Comparison of ENCODE assay signal across 10 cellular contexts in the genomic region with DNA sequence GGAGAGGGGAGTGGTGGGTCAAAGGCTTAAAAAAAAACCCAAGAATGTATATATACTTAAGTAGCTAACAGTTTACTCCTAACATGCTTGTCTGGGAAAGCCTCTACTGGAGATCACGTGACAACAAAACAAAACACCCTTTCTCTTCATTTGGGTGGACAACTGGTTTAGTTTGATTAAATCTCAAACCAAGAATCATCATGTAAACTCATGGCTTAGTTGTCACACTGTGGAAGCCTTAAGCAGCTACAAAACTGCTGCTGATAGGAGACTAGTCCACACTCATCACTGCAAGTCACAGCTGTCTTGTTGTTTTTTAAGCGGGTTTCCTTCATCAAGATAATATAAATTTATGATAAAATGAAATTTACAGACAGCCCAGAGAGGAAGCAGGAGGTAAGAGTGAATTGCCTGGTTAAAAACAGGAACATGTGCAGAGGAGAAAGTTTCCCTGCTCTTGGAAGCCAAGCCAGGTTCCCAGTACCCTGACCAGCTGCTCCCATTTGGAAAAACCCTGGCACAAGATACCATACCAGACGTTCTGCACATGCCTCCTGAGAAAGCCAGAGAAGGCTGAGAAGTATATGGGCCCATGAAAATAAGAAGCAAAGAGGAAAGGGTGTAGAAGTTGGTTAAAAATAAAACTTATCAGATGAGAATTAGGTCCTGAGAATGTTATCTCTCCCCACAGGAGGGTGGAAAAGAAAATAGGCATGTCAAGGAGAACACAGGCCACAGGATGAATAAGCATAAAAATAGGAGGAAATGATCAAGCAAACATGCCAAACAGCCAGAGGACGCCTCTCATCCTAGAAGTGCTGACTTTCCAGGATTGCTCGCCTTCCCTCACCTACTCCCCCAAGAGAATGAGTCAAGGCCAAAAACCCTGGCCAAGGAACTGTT. TPM values are rescaled to one million over a fixed set of nuclear protein-coding genes. Genes with fewer than 3 reads are reported as not detected.
DNase-seq lines count a peak whose midpoint lies in the region; ATAC-seq and TF ChIP-seq lines count a peak whose summit lies in the region.
"Had no signal": no experiment of that assay in that cellular context is flagged by ENCODE, and none has a peak within 500 bp of the region (broad histone marks: within the 10 kb centered on the region; RNA-seq: fewer than 3 reads in every experiment).

No MANE protein-coding gene starts in this region.

- H3K27ac Mint-ChIP-seq in activated CD4-positive, alpha-beta memory T cell treated with anti-CD3 and anti-CD28 coated beads for 36 hours: no peak overlapping the region
- H3K27ac Mint-ChIP-seq: B cell had no signal

- TF ChIP-seq CTCF in colonic mucosa (IDR thresholded peaks at IDR 0.05): no peak

- CTCF ChIA-PET in activated CD4-positive, alpha-beta memory T cell treated with anti-CD3 and anti-CD28 coated beads for 36 hours (lab: Charles Lee): no interaction called here

- DNase-seq in AG08395 (ENCODE audit: low spot score) (peak; percentile 34), NCI-H1694 (lab: John Stamatoyannopoulos, UW) (peak; percentile 65), colonic mucosa (no peak), lung microvascular endothelial cell (ENCODE audit: low read depth in 2 of 2) (peak; percentile 44 to 71), NCI-H146 treated with DMSO at 0.1 percent for 48 hours (lab: John Stamatoyannopoulos, UW; ENCODE audit: unreplicated experiment) (no peak)
- no peak for DNase-seq in activated CD4-positive, alpha-beta memory T cell treated with anti-CD3 and anti-CD28 coated beads for 36 hours
- DNase-seq in stimulated activated CD4-positive, alpha-beta T cell treated with anti-CD3 and anti-CD28 coated beads, Interleukin-2, amount 100 ng/mL, for 24 hours: no peak
- DNase-seq: NCI-H2227 treated with DMSO at 0.1 percent for 48 hours had no signal

- ATAC-seq in HG03135 (IDR thresholded peaks at IDR 0.05; ENCODE audit: unreplicated experiment): no peak

- H3K27me3 ChIP-seq in colonic mucosa: no peaks in the 10 kb centered on the region

- H3K36me3 Mint-ChIP-seq in activated CD4-positive, alpha-beta memory T cell treated with anti-CD3 and anti-CD28 coated beads for 36 hours: no peaks in the 10 kb centered on the region

- peak overlapping the region; percentile 34 for H3K27ac ChIP-seq in colonic mucosa

- intact Hi-C loops in colonic mucosa (cut with DNase I): no loop called here
- intact Hi-C loops in activated CD4-positive, alpha-beta memory T cell treated with anti-CD3 and anti-CD28 coated beads for 36 hours (cut with micrococcal nuclease): no loop called here

- no peaks in the 10 kb centered on the region for H3K9me3 Mint-ChIP-seq in activated CD4-positive, alpha-beta memory T cell treated with anti-CD3 and anti-CD28 coated beads for 36 hours

- no peak overlapping the region for H3K4me3 ChIP-seq in colonic mucosa

- H3K27me3 Mint-ChIP-seq in activated CD4-positive, alpha-beta memory T cell treated with anti-CD3 and anti-CD28 coated beads for 36 hours: no peaks in the 10 kb centered on the region
- H3K27me3 Mint-ChIP-seq: B cell had no signal

- POLR2A ChIA-PET in activated CD4-positive, alpha-beta memory T cell treated with anti-CD3 and anti-CD28 coated beads for 36 hours (lab: Charles Lee): no interaction called here

- H3K4me1 Mint-ChIP-seq in activated CD4-positive, alpha-beta memory T cell treated with anti-CD3 and anti-CD28 coated beads for 36 hours (ENCODE audit: low read depth): no peaks in the 10 kb centered on the region
- H3K4me1 Mint-ChIP-seq: B cell had no signal

- no peaks in the 10 kb centered on the region for H3K4me1 ChIP-seq in colonic mucosa

- H3K36me3 ChIP-seq in colonic mucosa: no peaks in the 10 kb centered on the region

- H3K9ac ChIP-seq in colonic mucosa (ENCODE audit: low read depth in 2 of 2, low read length in 2 of 2): no peak overlapping the region

- H3K4me3 Mint-ChIP-seq in activated CD4-positive, alpha-beta memory T cell treated with anti-CD3 and anti-CD28 coated beads for 36 hours: no peak overlapping the region
- H3K4me3 Mint-ChIP-seq: B cell had no signal

- no peaks in the 10 kb centered on the region for H3K9me3 ChIP-seq in colonic mucosa

RNA-seq across cellular contexts. Expression of a gene that starts 34.0 kb away (rescaled TPM):
- total RNA-seq in colonic mucosa (100 to 1,000 TPM in 1 of 2 donors, 10 to 100 TPM in 1; 86.3 to 292 TPM), lung microvascular endothelial cell (1.7 and 6.2 TPM in 2 replicates)
- total RNA-seq in activated CD4-positive, alpha-beta memory T cell treated with anti-CD3 and anti-CD28 coated beads for 36 hours: 1 to 10 TPM; 1.2 to 1.9 TPM

Comparison
In these comparisons a context has a peak if more than half of its experiments do, and no peak if none do; other contexts are left out.
1. DNase-seq: peak in AG08395 (single experiment), NCI-H1694 (single experiment) and lung microvascular endothelial cell (2 of 2); none in colonic mucosa (single experiment), NCI-H146 treated with DMSO at 0.1 percent for 48 hours (single experiment), activated CD4-positive, alpha-beta memory T cell treated with anti-CD3 and anti-CD28 coated beads for 36 hours (single experiment) and stimulated activated CD4-positive, alpha-beta T cell treated with anti-CD3 and anti-CD28 coated beads, Interleukin-2, amount 100 ng/mL, for 24 hours (0 of 2).
2. RNA of a gene that starts 34.0 kb away (total RNA-seq): 86.3 to 292 TPM in colonic mucosa; 1.7 to 6.2 TPM in lung microvascular endothelial cell and 1.2 to 1.9 TPM in activated CD4-positive, alpha-beta memory T cell treated with anti-CD3 and anti-CD28 coated beads for 36 hours; every median in the first group is over 10 times any median in the second.